ENCODE assay signal across 18 cellular contexts in the genomic region with DNA sequence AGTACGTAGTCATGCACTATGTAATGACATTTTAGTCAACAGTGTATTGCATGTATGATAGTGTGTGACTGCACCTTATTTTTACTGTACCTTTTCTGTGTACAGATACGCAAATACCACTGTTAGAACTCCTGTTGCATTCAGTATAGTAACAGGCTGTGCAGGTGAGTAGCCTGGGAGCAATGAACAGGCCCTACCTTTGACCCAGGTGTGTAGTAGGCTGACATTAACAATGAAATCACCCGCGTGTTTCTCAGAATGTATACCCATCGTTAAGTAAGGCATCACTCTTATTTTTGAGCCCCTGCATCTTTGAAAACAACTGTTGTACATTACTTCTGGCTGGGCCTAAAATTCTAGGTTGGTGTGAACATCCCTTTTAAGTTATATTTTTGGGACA. TPM values are rescaled to one million over a fixed set of nuclear protein-coding genes. Genes with fewer than 3 reads are reported as not detected.
DNase-seq lines count a peak whose midpoint lies in the region; ATAC-seq, FAIRE-seq and TF ChIP-seq lines count a peak whose summit lies in the region.
"Had no signal": no experiment of that assay in that cellular context is flagged by ENCODE, and none has a peak within 500 bp of the region (broad histone marks: within the 10 kb centered on the region; RNA-seq: fewer than 3 reads in every experiment).

No MANE protein-coding gene starts in this region.

- H3K36me3 ChIP-seq in GM23338 (ENCODE audit: insufficient read depth) (peaks cover 51% of the 10 kb centered on the region), endothelial cell of umbilical vein (ENCODE audit: control insufficient read depth in 2 of 2, extremely low read depth in 1 of 2, insufficient read depth in 2 of 2, low read length in 2 of 2) (peaks cover 39 to 45% of the 10 kb centered on the region in 2 experiments), smooth muscle cell (ENCODE audit: low read depth) (peaks cover 7% of the 10 kb centered on the region)

- H3F3A ChIP-seq in GM23338 (replicated peaks; ENCODE audit: low read depth) (peaks cover 23% of the 10 kb centered on the region), smooth muscle cell (ENCODE audit: low read depth) (peaks cover 15% of the 10 kb centered on the region)

- H4K20me1 ChIP-seq in GM23338 (replicated peaks; ENCODE audit: insufficient read depth) (peaks cover 26% of the 10 kb centered on the region), endothelial cell of umbilical vein (replicated peaks; ENCODE audit: control insufficient read depth, extremely low read depth, insufficient read depth, low read length) (peaks cover 3% of the 10 kb centered on the region), smooth muscle cell (ENCODE audit: low read depth) (peaks cover 47% of the 10 kb centered on the region)

- H3K4me2 ChIP-seq in GM23338 (no peak overlapping the region), endothelial cell of umbilical vein (ENCODE audit: insufficient read depth, low read length) (no peak overlapping the region), smooth muscle cell (no peak overlapping the region)
- H3K4me2 ChIP-seq: PC-9 had no signal

- DNase-seq in activated naive CD8-positive, alpha-beta T cell treated with anti-CD3 and anti-CD28 coated beads for 36 hours: no peak
- DNase-seq in GM23338 (ENCODE audit: low spot score) (no peak), endothelial cell of umbilical vein (ENCODE audit: low read depth, low spot score) (no peak), CD14-positive monocyte (ENCODE audit: low spot score) (no peak), smooth muscle cell (lab: John Stamatoyannopoulos, UW; ENCODE audit: unreplicated experiment) (no peak), Kasumi-1 (lab: John Stamatoyannopoulos, UW) (no peak)
- DNase-seq in stimulated activated effector memory CD8-positive, alpha-beta T cell treated with anti-CD3 and anti-CD28 coated beads, Interleukin-12 subunit alpha, Interleukin-12 subunit beta, amount 100 ng/mL, for 72 hours (ENCODE audit: low spot score in 2 of 2): no peak
- DNase-seq: HCEC 1CT, KG1, NCI-H1092, NCI-H146, NCI-H2081, NCI-H510A treated with DMSO at 0.1 percent for 48 hours, NCI-H82, PC-9 had no signal

- no peaks in the 10 kb centered on the region for H3K4me1 ChIP-seq in GM23338 (ENCODE audit: insufficient read depth)
- H3K4me1 ChIP-seq in endothelial cell of umbilical vein (ENCODE audit: control insufficient read depth, extremely low read depth, insufficient read depth, low read length): no peaks in the 10 kb centered on the region
- no peaks in the 10 kb centered on the region for H3K4me1 ChIP-seq in smooth muscle cell (ENCODE audit: low read depth)
- H3K4me1 ChIP-seq: SJSA1 had no signal

- no peak overlapping the region for H3K27ac ChIP-seq in GM23338 (ENCODE audit: low read depth)
- no peak overlapping the region for H3K27ac ChIP-seq in endothelial cell of umbilical vein (ENCODE audit: insufficient read depth, low read depth, low read length)
- no peak overlapping the region for H3K27ac ChIP-seq in smooth muscle cell (ENCODE audit: low read depth)
- H3K27ac ChIP-seq: C4-2B, PC-9, SJSA1 had no signal

- BruUV-seq in endothelial cell of umbilical vein (replicated peaks; lab: Mats Ljungman, UMichigan): no TSS peak

- CTCF ChIA-PET in endothelial cell of umbilical vein (lab: Charles Lee): no interaction called here

- peaks cover 4% of the 10 kb centered on the region for H3K4me1 Mint-ChIP-seq in activated naive CD8-positive, alpha-beta T cell (ENCODE audit: low read depth)
- H3K4me1 Mint-ChIP-seq in activated naive CD8-positive, alpha-beta T cell treated with anti-CD3 and anti-CD28 coated beads for 36 hours: no peaks in the 10 kb centered on the region
- H3K4me1 Mint-ChIP-seq in GM23338 (no peaks in the 10 kb centered on the region), CD14-positive monocyte (peaks cover 6% of the 10 kb centered on the region)
- H3K4me1 Mint-ChIP-seq in stimulated activated effector memory CD8-positive, alpha-beta T cell treated with anti-CD3 and anti-CD28 coated beads, Interleukin-12 subunit alpha, Interleukin-12 subunit beta, amount 100 ng/mL, for 72 hours: no peaks in the 10 kb centered on the region

- H3K27me3 Mint-ChIP-seq in activated naive CD8-positive, alpha-beta T cell: no peaks in the 10 kb centered on the region
- H3K27me3 Mint-ChIP-seq in activated naive CD8-positive, alpha-beta T cell treated with anti-CD3 and anti-CD28 coated beads for 36 hours: no peaks in the 10 kb centered on the region
- H3K27me3 Mint-ChIP-seq in GM23338 (ENCODE audit: insufficient read depth, low read depth, poor library complexity) (peaks cover 22% of the 10 kb centered on the region), CD14-positive monocyte (ENCODE audit: low read depth in 3 of 3) (peaks cover 0 to 2% (median 0%) of the 10 kb centered on the region in 3 donors)

- H3K27ac Mint-ChIP-seq in activated naive CD8-positive, alpha-beta T cell: peak overlapping the region; percentile 52
- H3K27ac Mint-ChIP-seq in activated naive CD8-positive, alpha-beta T cell treated with anti-CD3 and anti-CD28 coated beads for 36 hours: no peak overlapping the region
- peak overlapping the region; percentile 45; the same call in 1 of the 2 replicates for H3K27ac Mint-ChIP-seq in GM23338
- peak overlapping the region; percentile 23 for H3K27ac Mint-ChIP-seq in stimulated activated effector memory CD8-positive, alpha-beta T cell treated with anti-CD3 and anti-CD28 coated beads, Interleukin-12 subunit alpha, Interleukin-12 subunit beta, amount 100 ng/mL, for 72 hours
- H3K27ac Mint-ChIP-seq in CD14-positive monocyte: peak overlapping the region in 3 of 7 donors; percentile 19 to 21 (median 20)

- H3K9me1 ChIP-seq in endothelial cell of umbilical vein (replicated peaks; ENCODE audit: control insufficient read depth, extremely low read depth, insufficient read depth, low read length): no peaks in the 10 kb centered on the region

- peaks cover 15% of the 10 kb centered on the region for H3K79me2 ChIP-seq in GM23338 (replicated peaks; ENCODE audit: insufficient read depth)
- peaks cover 25% of the 10 kb centered on the region for H3K79me2 ChIP-seq in endothelial cell of umbilical vein (ENCODE audit: control insufficient read depth, insufficient read depth, low read length)
- peaks cover 36% of the 10 kb centered on the region for H3K79me2 ChIP-seq in smooth muscle cell (ENCODE audit: low read depth)

- no peak for TF ChIP-seq POLR2A in endothelial cell of umbilical vein (IDR thresholded peaks at IDR 0.05; ENCODE audit: low read depth, low read length)

- dilution Hi-C loops in endothelial cell of umbilical vein (cut with MboI; ENCODE audit: extremely low pct_ligation_motif_present, low sequenced_read_pairs): no loop called here

- POLR2A ChIA-PET in endothelial cell of umbilical vein (lab: Charles Lee): no interaction called here

- no peak for ATAC-seq in GM23338
- ATAC-seq in stimulated activated effector memory CD8-positive, alpha-beta T cell treated with anti-CD3 and anti-CD28 coated beads, Interleukin-12 subunit alpha, Interleukin-12 subunit beta, amount 100 ng/mL, for 72 hours: no peak

- H3K9me3 ChIP-seq in endothelial cell of umbilical vein (replicated peaks; ENCODE audit: control insufficient read depth, insufficient read depth, low read length): no peaks in the 10 kb centered on the region
- H3K9me3 ChIP-seq in smooth muscle cell (replicated peaks; ENCODE audit: low read depth): no peaks in the 10 kb centered on the region
- H3K9me3 ChIP-seq: SJSA1 had no signal

- H2AFZ ChIP-seq in GM23338: no peak overlapping the region
- no peak overlapping the region for H2AFZ ChIP-seq in endothelial cell of umbilical vein (ENCODE audit: low read depth, low read length)
- H2AFZ ChIP-seq in smooth muscle cell (ENCODE audit: low read depth): no peak overlapping the region
- H2AFZ ChIP-seq: PC-9 had no signal

- H3K36me3 Mint-ChIP-seq in activated naive CD8-positive, alpha-beta T cell: peaks cover 8% of the 10 kb centered on the region
- H3K36me3 Mint-ChIP-seq in activated naive CD8-positive, alpha-beta T cell treated with anti-CD3 and anti-CD28 coated beads for 36 hours: peaks cover 35% of the 10 kb centered on the region
- H3K36me3 Mint-ChIP-seq in GM23338 (ENCODE audit: low read depth) (peaks cover 87% of the 10 kb centered on the region), CD14-positive monocyte (peaks cover 69 to 92% of the 10 kb centered on the region in 2 donors)
- peaks cover 100% of the 10 kb centered on the region for H3K36me3 Mint-ChIP-seq in stimulated activated effector memory CD8-positive, alpha-beta T cell treated with anti-CD3 and anti-CD28 coated beads, Interleukin-12 subunit alpha, Interleukin-12 subunit beta, amount 100 ng/mL, for 72 hours

- H3K4me3 Mint-ChIP-seq in activated naive CD8-positive, alpha-beta T cell: no peak overlapping the region
- H3K4me3 Mint-ChIP-seq in activated naive CD8-positive, alpha-beta T cell treated with anti-CD3 and anti-CD28 coated beads for 36 hours: no peak overlapping the region
- H3K4me3 Mint-ChIP-seq in GM23338: no peak overlapping the region
- H3K4me3 Mint-ChIP-seq in stimulated activated effector memory CD8-positive, alpha-beta T cell treated with anti-CD3 and anti-CD28 coated beads, Interleukin-12 subunit alpha, Interleukin-12 subunit beta, amount 100 ng/mL, for 72 hours: no peak overlapping the region
- no peak overlapping the region for H3K4me3 Mint-ChIP-seq in CD14-positive monocyte

- intact Hi-C loops in endothelial cell of umbilical vein (cut with micrococcal nuclease) (no loop called here), CD14-positive monocyte (cut with micrococcal nuclease) (no loop called here)

- H3K9me2 ChIP-seq in GM23338 (ENCODE audit: insufficient read depth): no peaks in the 10 kb centered on the region

- 96% methylated on average over 5 of the region's 5 CpGs for WGBS in smooth muscle cell (ENCODE audit: low lambda C conversion rate)

- TF ChIP-seq CTCF in GM23338 (conservative IDR thresholded peaks at IDR 0.05; ENCODE audit: low read depth in 2 of 2) (no peak), endothelial cell of umbilical vein (IDR thresholded peaks at IDR 0.05; ENCODE audit: extremely low read depth in 1 of 2, insufficient read depth in 1 of 2, low read depth in 1 of 2, low read length in 2 of 2) (no peak), CD14-positive monocyte (IDR thresholded peaks at IDR 0.05) (no peak), smooth muscle cell (IDR thresholded peaks at IDR 0.05; ENCODE audit: borderline replicate concordance, insufficient read depth, poor library complexity, severe bottlenecking) (no peak)

- H3K4me3 ChIP-seq in GM23338: no peak overlapping the region
- no peak overlapping the region for H3K4me3 ChIP-seq in endothelial cell of umbilical vein (replicated peaks in 1 of 3; ENCODE audit: insufficient read depth in 1 of 3, low read depth in 1 of 3, low read length in 3 of 3)
- H3K4me3 ChIP-seq in smooth muscle cell: no peak overlapping the region
- H3K4me3 ChIP-seq: PC-9, SJSA1 had no signal

- no peaks in the 10 kb centered on the region for H3K9me3 Mint-ChIP-seq in activated naive CD8-positive, alpha-beta T cell (ENCODE audit: low read depth)
- no peaks in the 10 kb centered on the region for H3K9me3 Mint-ChIP-seq in activated naive CD8-positive, alpha-beta T cell treated with anti-CD3 and anti-CD28 coated beads for 36 hours
- H3K9me3 Mint-ChIP-seq in GM23338 (no peaks in the 10 kb centered on the region), CD14-positive monocyte (no peaks in the 10 kb centered on the region)
- H3K9me3 Mint-ChIP-seq in stimulated activated effector memory CD8-positive, alpha-beta T cell treated with anti-CD3 and anti-CD28 coated beads, Interleukin-12 subunit alpha, Interleukin-12 subunit beta, amount 100 ng/mL, for 72 hours: no peaks in the 10 kb centered on the region

- no peak overlapping the region for H3K9ac ChIP-seq in endothelial cell of umbilical vein (replicated peaks; ENCODE audit: extremely low read depth, insufficient read depth, low read length)
- H3K9ac ChIP-seq in smooth muscle cell (ENCODE audit: low read depth): no peak overlapping the region

- FAIRE-seq in endothelial cell of umbilical vein (lab: Jason Lieb, UNC): no peak

- H3K27me3 ChIP-seq in GM23338 (ENCODE audit: insufficient read depth) (no peaks in the 10 kb centered on the region), endothelial cell of umbilical vein (ENCODE audit: control insufficient read depth in 2 of 2, insufficient read depth in 2 of 2, low read length in 2 of 2) (no peaks in the 10 kb centered on the region), smooth muscle cell (ENCODE audit: low read depth) (no peaks in the 10 kb centered on the region)
- H3K27me3 ChIP-seq: SJSA1 had no signal

RNA-seq across cellular contexts. Expression of a gene that starts 31.8 kb away (rescaled TPM):
- 100 to 1,000 TPM; 203 TPM for total RNA-seq in activated naive CD8-positive, alpha-beta T cell treated with anti-CD3 and anti-CD28 coated beads for 36 hours
- total RNA-seq in GM23338 (2014; rRNA removed; shearing (Covaris generic)): 142 and 150 TPM in 2 replicates
- polyA plus RNA-seq in GM23338 (2016; fragmentation: Nextera tagmentation; extraction: Ambion mirVana) (844 and 859 TPM in 2 replicates), endothelial cell of umbilical vein (252 and 322 TPM in 2 replicates), CD14-positive monocyte (100 to 1,000 TPM; 629 to 652 TPM), smooth muscle cell (523 and 602 TPM in 2 replicates)
- total RNA-seq in endothelial cell of umbilical vein (377 and 378 TPM in 2 replicates), smooth muscle cell (128 and 169 TPM in 2 replicates)
- polyA plus RNA-seq in endothelial cell of umbilical vein (2011; cell fraction: cytosol; rRNA removed): 417 and 471 TPM in 2 replicates
- 204 and 250 TPM in 2 replicates for polyA plus RNA-seq in endothelial cell of umbilical vein (2011; cell fraction: nucleus; rRNA removed)
- 310 and 396 TPM in 2 replicates for polyA plus RNA-seq in endothelial cell of umbilical vein (2012)
- 245 and 256 TPM in 2 replicates for polyA minus RNA-seq in endothelial cell of umbilical vein
- polyA minus RNA-seq in endothelial cell of umbilical vein (2011; cell fraction: cytosol; rRNA and poly(A)+ RNA removed): 142 TPM
- polyA minus RNA-seq in endothelial cell of umbilical vein (2011; cell fraction: nucleus; rRNA and poly(A)+ RNA removed): 79.7 and 82.9 TPM in 2 replicates

RNA-seq across cellular contexts. Expression of a gene that starts 41.6 kb away (rescaled TPM):
- 10 to 100 TPM; 15.7 to 17.1 TPM for total RNA-seq in activated naive CD8-positive, alpha-beta T cell treated with anti-CD3 and anti-CD28 coated beads for 36 hours
- total RNA-seq in GM23338 (2014; rRNA removed; shearing (Covaris generic)): 26.0 and 28.5 TPM in 2 replicates
- polyA plus RNA-seq in GM23338 (2016; fragmentation: Nextera tagmentation; extraction: Ambion mirVana) (11.1 and 13.8 TPM in 2 replicates), endothelial cell of umbilical vein (31.6 and 48.2 TPM in 2 replicates), CD14-positive monocyte (10 to 100 TPM; 15.2 to 16.4 TPM), smooth muscle cell (14.1 and 17.1 TPM in 2 replicates)
- total RNA-seq in endothelial cell of umbilical vein (26.1 and 28.2 TPM in 2 replicates), smooth muscle cell (11.1 and 21.3 TPM in 2 replicates)
- polyA plus RNA-seq in endothelial cell of umbilical vein (2011; cell fraction: cytosol; rRNA removed): 12.8 and 14.1 TPM in 2 replicates
- 54.2 and 59.2 TPM in 2 replicates for polyA plus RNA-seq in endothelial cell of umbilical vein (2011; cell fraction: nucleus; rRNA removed)
- polyA plus RNA-seq in endothelial cell of umbilical vein (2012): 15.6 and 16.1 TPM in 2 replicates
- 72.0 and 108 TPM in 2 replicates for polyA minus RNA-seq in endothelial cell of umbilical vein
- polyA minus RNA-seq in endothelial cell of umbilical vein (2011; cell fraction: cytosol; rRNA and poly(A)+ RNA removed): 26.7 TPM
- polyA minus RNA-seq in endothelial cell of umbilical vein (2011; cell fraction: nucleus; rRNA and poly(A)+ RNA removed): 47.7 and 51.9 TPM in 2 replicates

RNA-seq across cellular contexts. Expression of a gene that starts 57.4 kb away (rescaled TPM):
- total RNA-seq in activated naive CD8-positive, alpha-beta T cell treated with anti-CD3 and anti-CD28 coated beads for 36 hours: 10 to 100 TPM; 13.7 to 15.5 TPM
- 23.6 and 25.1 TPM in 2 replicates for total RNA-seq in GM23338 (2014; rRNA removed; shearing (Covaris generic))
- polyA plus RNA-seq in GM23338 (2016; fragmentation: Nextera tagmentation; extraction: Ambion mirVana) (11.0 and 12.8 TPM in 2 replicates), endothelial cell of umbilical vein (10.0 and 12.0 TPM in 2 replicates), CD14-positive monocyte (1 to 10 TPM; 4.0 to 4.9 TPM), smooth muscle cell (6.8 and 7.4 TPM in 2 replicates)
- total RNA-seq in endothelial cell of umbilical vein (16.7 and 17.1 TPM in 2 replicates), smooth muscle cell (24.2 and 24.4 TPM in 2 replicates)
- polyA plus RNA-seq in endothelial cell of umbilical vein (2011; cell fraction: cytosol; rRNA removed): 12.7 and 14.4 TPM in 2 replicates
- polyA plus RNA-seq in endothelial cell of umbilical vein (2011; cell fraction: nucleus; rRNA removed): 4.8 and 5.5 TPM in 2 replicates
- polyA plus RNA-seq in endothelial cell of umbilical vein (2012): 10.9 and 11.4 TPM in 2 replicates
- 12.2 and 15.1 TPM in 2 replicates for polyA minus RNA-seq in endothelial cell of umbilical vein
- polyA minus RNA-seq in endothelial cell of umbilical vein (2011; cell fraction: cytosol; rRNA and poly(A)+ RNA removed): 39.4 TPM
- 3.0 and 4.5 TPM in 2 replicates for polyA minus RNA-seq in endothelial cell of umbilical vein (2011; cell fraction: nucleus; rRNA and poly(A)+ RNA removed)
